In the genomic region with DNA sequence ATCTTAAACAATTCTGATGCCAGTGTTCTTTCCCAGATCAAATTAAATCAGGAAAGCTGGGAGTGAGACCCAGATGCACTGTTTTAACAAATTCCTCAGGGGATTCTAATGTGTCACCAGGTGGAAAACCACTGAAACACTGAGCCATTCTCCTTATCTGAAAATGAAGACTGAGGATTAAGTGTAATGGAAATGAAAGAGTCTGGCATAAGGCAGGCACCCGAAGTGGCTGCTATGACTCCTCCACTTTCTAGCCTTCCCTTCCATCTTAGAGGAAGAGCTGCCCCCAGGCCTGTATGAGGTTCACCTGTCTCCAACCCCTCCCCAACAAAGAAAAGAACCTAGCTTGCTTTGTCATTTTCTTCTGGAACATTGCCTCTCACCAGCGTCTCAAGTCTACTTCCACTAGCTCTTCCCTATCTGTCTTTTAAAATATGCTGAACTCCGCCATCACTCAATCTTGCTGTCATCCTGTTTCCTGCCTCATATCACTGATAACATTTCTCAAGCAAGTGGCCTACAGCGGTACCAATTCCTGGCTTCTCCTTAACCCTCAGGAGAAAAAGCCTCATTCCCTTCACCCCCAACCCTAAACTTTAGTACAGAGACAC, we compare ENCODE assay signal across 1 cellular context.
TF ChIP-seq lines count a peak whose summit lies in the region.

No MANE protein-coding gene starts in this region.

TF ChIP-seq in K562, 482 proteins besides CTCF, POLR2A, EP300 and RAD21 (continued from another document and continues in another):
- TF ChIP-seq, protein P1, sequence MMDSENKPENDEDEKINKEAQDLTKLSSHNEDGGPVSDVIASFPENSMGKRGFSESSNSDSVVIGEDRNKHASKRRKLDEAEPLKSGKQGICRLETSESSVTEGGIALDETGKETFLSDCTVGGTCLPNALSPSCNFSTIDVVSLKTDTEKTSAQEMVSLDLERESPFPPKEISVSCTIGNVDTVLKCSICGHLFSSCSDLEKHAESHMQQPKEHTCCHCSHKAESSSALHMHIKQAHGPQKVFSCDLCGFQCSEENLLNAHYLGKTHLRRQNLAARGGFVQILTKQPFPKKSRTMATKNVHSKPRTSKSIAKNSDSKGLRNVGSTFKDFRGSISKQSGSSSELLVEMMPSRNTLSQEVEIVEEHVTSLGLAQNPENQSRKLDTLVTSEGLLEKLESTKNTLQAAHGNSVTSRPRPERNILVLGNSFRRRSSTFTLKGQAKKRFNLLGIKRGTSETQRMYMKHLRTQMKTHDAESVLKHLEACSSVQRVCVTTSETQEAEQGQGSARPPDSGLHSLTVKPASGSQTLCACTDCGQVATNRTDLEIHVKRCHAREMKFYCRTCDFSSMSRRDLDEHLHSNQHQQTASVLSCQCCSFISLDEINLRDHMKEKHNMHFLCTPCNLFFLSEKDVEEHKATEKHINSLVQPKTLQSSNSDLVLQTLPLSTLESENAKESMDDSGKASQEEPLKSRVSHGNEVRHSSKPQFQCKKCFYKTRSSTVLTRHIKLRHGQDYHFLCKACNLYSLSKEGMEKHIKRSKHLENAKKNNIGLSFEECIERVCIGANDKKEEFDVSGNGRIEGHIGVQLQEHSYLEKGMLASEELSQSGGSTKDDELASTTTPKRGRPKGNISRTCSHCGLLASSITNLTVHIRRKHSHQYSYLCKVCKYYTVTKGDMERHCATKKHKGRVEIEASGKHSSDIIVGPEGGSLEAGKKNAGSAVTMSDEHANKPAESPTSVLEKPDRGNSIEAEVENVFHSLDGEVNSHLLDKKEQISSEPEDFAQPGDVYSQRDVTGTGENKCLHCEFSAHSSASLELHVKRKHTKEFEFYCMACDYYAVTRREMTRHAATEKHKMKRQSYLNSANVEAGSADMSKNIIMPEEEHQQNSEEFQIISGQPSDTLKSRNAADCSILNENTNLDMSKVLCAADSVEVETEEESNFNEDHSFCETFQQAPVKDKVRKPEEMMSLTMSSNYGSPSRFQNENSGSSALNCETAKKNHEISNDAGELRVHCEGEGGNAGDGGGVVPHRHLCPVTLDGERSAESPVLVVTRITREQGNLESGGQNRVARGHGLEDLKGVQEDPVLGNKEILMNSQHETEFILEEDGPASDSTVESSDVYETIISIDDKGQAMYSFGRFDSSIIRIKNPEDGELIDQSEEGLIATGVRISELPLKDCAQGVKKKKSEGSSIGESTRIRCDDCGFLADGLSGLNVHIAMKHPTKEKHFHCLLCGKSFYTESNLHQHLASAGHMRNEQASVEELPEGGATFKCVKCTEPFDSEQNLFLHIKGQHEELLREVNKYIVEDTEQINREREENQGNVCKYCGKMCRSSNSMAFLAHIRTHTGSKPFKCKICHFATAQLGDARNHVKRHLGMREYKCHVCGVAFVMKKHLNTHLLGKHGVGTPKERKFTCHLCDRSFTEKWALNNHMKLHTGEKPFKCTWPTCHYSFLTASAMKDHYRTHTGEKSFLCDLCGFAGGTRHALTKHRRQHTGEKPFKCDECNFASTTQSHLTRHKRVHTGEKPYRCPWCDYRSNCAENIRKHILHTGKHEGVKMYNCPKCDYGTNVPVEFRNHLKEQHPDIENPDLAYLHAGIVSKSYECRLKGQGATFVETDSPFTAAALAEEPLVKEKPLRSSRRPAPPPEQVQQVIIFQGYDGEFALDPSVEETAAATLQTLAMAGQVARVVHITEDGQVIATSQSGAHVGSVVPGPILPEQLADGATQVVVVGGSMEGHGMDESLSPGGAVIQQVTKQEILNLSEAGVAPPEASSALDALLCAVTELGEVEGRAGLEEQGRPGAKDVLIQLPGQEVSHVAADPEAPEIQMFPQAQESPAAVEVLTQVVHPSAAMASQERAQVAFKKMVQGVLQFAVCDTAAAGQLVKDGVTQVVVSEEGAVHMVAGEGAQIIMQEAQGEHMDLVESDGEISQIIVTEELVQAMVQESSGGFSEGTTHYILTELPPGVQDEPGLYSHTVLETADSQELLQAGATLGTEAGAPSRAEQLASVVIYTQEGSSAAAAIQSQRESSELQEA (IDR thresholded peaks at IDR 0.05; ENCODE audit: low read depth): no peak
- TF ChIP-seq ADNP (tag; IDR thresholded peaks at IDR 0.05): no peak
- peak; percentile 94 for TF ChIP-seq CTBP1 (IDR thresholded peaks at IDR 0.05; ENCODE audit: borderline replicate concordance)
- TF ChIP-seq POLR2AphosphoS5 (IDR thresholded peaks at IDR 0.05; ENCODE audit: control insufficient read depth, insufficient read depth, low read depth, low read length): peak; percentile 71; the same call in 1 of the 2 replicates
- TF ChIP-seq, protein P2, sequence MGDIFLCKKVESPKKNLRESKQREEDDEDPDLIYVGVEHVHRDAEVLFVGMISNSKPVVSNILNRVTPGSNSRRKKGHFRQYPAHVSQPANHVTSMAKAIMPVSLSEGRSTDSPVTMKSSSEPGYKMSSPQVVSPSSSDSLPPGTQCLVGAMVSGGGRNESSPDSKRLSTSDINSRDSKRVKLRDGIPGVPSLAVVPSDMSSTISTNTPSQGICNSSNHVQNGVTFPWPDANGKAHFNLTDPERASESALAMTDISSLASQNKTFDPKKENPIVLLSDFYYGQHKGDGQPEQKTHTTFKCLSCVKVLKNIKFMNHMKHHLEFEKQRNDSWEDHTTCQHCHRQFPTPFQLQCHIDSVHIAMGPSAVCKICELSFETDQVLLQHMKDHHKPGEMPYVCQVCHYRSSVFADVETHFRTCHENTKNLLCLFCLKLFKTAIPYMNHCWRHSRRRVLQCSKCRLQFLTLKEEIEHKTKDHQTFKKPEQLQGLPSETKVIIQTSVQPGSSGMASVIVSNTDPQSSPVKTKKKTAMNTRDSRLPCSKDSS (IDR thresholded peaks at IDR 0.05; ENCODE audit: low read depth, partially characterized antibody): no peak
- TF ChIP-seq, protein P3, sequence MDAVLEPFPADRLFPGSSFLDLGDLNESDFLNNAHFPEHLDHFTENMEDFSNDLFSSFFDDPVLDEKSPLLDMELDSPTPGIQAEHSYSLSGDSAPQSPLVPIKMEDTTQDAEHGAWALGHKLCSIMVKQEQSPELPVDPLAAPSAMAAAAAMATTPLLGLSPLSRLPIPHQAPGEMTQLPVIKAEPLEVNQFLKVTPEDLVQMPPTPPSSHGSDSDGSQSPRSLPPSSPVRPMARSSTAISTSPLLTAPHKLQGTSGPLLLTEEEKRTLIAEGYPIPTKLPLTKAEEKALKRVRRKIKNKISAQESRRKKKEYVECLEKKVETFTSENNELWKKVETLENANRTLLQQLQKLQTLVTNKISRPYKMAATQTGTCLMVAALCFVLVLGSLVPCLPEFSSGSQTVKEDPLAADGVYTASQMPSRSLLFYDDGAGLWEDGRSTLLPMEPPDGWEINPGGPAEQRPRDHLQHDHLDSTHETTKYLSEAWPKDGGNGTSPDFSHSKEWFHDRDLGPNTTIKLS (IDR thresholded peaks at IDR 0.05; ENCODE audit: borderline replicate concordance, low read depth): no peak
- TF ChIP-seq ZNF212 (CRISPR knock-in tag; IDR thresholded peaks at IDR 0.05): no peak
- no peak for TF ChIP-seq XRCC5 (IDR thresholded peaks at IDR 0.05; ENCODE audit: low read depth, low read length)
- TF ChIP-seq, protein P4, sequence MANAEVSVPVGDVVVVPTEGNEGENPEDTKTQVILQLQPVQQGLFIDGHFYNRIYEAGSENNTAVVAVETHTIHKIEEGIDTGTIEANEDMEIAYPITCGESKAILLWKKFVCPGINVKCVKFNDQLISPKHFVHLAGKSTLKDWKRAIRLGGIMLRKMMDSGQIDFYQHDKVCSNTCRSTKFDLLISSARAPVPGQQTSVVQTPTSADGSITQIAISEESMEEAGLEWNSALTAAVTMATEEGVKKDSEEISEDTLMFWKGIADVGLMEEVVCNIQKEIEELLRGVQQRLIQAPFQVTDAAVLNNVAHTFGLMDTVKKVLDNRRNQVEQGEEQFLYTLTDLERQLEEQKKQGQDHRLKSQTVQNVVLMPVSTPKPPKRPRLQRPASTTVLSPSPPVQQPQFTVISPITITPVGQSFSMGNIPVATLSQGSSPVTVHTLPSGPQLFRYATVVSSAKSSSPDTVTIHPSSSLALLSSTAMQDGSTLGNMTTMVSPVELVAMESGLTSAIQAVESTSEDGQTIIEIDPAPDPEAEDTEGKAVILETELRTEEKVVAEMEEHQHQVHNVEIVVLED (CRISPR knock-in tag; IDR thresholded peaks at IDR 0.05): no peak
- peak; percentile 15 for TF ChIP-seq HDAC3 (IDR thresholded peaks at IDR 0.05; ENCODE audit: borderline replicate concordance, partially characterized antibody)
- no peak for TF ChIP-seq HNRNPK (IDR thresholded peaks at IDR 0.05; ENCODE audit: low read depth, low read length, poor library complexity, severe bottlenecking)
- TF ChIP-seq, protein P5, sequence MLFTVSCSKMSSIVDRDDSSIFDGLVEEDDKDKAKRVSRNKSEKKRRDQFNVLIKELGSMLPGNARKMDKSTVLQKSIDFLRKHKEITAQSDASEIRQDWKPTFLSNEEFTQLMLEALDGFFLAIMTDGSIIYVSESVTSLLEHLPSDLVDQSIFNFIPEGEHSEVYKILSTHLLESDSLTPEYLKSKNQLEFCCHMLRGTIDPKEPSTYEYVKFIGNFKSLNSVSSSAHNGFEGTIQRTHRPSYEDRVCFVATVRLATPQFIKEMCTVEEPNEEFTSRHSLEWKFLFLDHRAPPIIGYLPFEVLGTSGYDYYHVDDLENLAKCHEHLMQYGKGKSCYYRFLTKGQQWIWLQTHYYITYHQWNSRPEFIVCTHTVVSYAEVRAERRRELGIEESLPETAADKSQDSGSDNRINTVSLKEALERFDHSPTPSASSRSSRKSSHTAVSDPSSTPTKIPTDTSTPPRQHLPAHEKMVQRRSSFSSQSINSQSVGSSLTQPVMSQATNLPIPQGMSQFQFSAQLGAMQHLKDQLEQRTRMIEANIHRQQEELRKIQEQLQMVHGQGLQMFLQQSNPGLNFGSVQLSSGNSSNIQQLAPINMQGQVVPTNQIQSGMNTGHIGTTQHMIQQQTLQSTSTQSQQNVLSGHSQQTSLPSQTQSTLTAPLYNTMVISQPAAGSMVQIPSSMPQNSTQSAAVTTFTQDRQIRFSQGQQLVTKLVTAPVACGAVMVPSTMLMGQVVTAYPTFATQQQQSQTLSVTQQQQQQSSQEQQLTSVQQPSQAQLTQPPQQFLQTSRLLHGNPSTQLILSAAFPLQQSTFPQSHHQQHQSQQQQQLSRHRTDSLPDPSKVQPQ (CRISPR knock-in tag; IDR thresholded peaks at IDR 0.05; ENCODE audit: borderline replicate concordance): no peak
- peak; percentile 82 for TF ChIP-seq TCF3 (CRISPR knock-in tag; IDR thresholded peaks at IDR 0.05)
- no peak for TF ChIP-seq RUNX1 (IDR thresholded peaks at IDR 0.05; ENCODE audit: low read depth)
- no peak for TF ChIP-seq ZNF239 (CRISPR knock-in tag; IDR thresholded peaks at IDR 0.05)
- TF ChIP-seq FOXJ2 (tag; IDR thresholded peaks at IDR 0.05): no peak
- TF ChIP-seq TCFL5 (CRISPR knock-in tag; conservative IDR thresholded peaks at IDR 0.05): no peak
- TF ChIP-seq NFATC3 (IDR thresholded peaks at IDR 0.05): 0 out of 2 replicates have a peak, but pooled peaks have one; percentile 31
- no peak for TF ChIP-seq SNIP1 (IDR thresholded peaks at IDR 0.05; ENCODE audit: low read depth)
- no peak for TF ChIP-seq CEBPG (CRISPR knock-in tag; IDR thresholded peaks at IDR 0.05)
- TF ChIP-seq CEBPG (tag; conservative IDR thresholded peaks at IDR 0.05 in 1 of 2, IDR thresholded peaks at IDR 0.05 in 1 of 2): no peak
- TF ChIP-seq ZNF561 (CRISPR knock-in tag; conservative IDR thresholded peaks at IDR 0.05): no peak
- TF ChIP-seq ZNF224 (CRISPR knock-in tag; IDR thresholded peaks at IDR 0.05): no peak
- TF ChIP-seq ASH1L (IDR thresholded peaks at IDR 0.05; ENCODE audit: borderline replicate concordance, low read depth, partially characterized antibody): no peak
- TF ChIP-seq ZNF134 (CRISPR knock-in tag; conservative IDR thresholded peaks at IDR 0.05): no peak
- no peak for TF ChIP-seq ZNF444 (CRISPR knock-in tag; IDR thresholded peaks at IDR 0.05)
- no peak for TF ChIP-seq NFXL1 (CRISPR knock-in tag; IDR thresholded peaks at IDR 0.05)
- TF ChIP-seq, protein P6, sequence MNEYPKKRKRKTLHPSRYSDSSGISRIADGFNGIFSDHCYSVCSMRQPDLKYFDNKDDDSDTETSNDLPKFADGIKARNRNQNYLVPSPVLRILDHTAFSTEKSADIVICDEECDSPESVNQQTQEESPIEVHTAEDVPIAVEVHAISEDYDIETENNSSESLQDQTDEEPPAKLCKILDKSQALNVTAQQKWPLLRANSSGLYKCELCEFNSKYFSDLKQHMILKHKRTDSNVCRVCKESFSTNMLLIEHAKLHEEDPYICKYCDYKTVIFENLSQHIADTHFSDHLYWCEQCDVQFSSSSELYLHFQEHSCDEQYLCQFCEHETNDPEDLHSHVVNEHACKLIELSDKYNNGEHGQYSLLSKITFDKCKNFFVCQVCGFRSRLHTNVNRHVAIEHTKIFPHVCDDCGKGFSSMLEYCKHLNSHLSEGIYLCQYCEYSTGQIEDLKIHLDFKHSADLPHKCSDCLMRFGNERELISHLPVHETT (CRISPR knock-in tag; conservative IDR thresholded peaks at IDR 0.05 in 1 of 2, IDR thresholded peaks at IDR 0.05 in 1 of 2): no peak
- TF ChIP-seq DACH1 (IDR thresholded peaks at IDR 0.05; ENCODE audit: partially characterized antibody): no peak
- no peak for TF ChIP-seq TCF7L2 (IDR thresholded peaks at IDR 0.05; ENCODE audit: low read depth, low read length)
- no peak for TF ChIP-seq ZNF551 (CRISPR knock-in tag; IDR thresholded peaks at IDR 0.05)
- TF ChIP-seq, protein P7, sequence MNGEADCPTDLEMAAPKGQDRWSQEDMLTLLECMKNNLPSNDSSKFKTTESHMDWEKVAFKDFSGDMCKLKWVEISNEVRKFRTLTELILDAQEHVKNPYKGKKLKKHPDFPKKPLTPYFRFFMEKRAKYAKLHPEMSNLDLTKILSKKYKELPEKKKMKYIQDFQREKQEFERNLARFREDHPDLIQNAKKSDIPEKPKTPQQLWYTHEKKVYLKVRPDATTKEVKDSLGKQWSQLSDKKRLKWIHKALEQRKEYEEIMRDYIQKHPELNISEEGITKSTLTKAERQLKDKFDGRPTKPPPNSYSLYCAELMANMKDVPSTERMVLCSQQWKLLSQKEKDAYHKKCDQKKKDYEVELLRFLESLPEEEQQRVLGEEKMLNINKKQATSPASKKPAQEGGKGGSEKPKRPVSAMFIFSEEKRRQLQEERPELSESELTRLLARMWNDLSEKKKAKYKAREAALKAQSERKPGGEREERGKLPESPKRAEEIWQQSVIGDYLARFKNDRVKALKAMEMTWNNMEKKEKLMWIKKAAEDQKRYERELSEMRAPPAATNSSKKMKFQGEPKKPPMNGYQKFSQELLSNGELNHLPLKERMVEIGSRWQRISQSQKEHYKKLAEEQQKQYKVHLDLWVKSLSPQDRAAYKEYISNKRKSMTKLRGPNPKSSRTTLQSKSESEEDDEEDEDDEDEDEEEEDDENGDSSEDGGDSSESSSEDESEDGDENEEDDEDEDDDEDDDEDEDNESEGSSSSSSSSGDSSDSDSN (IDR thresholded peaks at IDR 0.05; ENCODE audit: borderline replicate concordance in 1 of 2, low read depth in 2 of 2, low read length in 2 of 2): 0 out of 4 replicates have a peak, but pooled peaks of 1 of the 2 experiments have one; percentile 59
- peak; percentile 44; the same call in 1 of the 2 replicates for TF ChIP-seq PYGO2 (tag; IDR thresholded peaks at IDR 0.05)
- no peak for TF ChIP-seq RBM25 (IDR thresholded peaks at IDR 0.05; ENCODE audit: low read depth, low read length, severe bottlenecking)
- TF ChIP-seq, protein P8, sequence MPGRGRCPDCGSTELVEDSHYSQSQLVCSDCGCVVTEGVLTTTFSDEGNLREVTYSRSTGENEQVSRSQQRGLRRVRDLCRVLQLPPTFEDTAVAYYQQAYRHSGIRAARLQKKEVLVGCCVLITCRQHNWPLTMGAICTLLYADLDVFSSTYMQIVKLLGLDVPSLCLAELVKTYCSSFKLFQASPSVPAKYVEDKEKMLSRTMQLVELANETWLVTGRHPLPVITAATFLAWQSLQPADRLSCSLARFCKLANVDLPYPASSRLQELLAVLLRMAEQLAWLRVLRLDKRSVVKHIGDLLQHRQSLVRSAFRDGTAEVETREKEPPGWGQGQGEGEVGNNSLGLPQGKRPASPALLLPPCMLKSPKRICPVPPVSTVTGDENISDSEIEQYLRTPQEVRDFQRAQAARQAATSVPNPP (IDR thresholded peaks at IDR 0.05; ENCODE audit: borderline replicate concordance, insufficient read depth, insufficient read length): no peak
